ENCODE assay signal across 8 cellular contexts in the genomic region with DNA sequence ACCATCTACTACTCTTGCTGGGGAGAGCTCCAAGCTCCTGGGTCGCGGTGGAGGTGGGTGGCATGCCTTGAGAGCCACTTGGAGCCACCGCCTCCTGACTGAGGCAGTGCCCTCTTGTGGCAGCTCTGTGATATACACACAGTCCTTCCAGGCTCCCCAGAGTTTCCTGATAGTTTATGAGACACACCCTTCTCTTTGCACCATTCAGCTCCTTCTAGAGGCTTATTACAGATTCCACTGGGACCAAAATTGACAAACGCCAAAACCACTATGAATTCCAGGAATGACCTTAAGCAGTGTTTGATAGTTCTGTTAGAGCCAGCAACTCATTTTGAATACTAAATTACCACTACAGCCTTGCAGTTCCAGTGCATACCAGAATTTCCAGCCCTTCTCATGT.
DNase-seq lines count a peak whose midpoint lies in the region; ATAC-seq and TF ChIP-seq lines count a peak whose summit lies in the region.

No MANE protein-coding gene starts in this region.

- ATAC-seq in HG03045 (IDR thresholded peaks at IDR 0.05; ENCODE audit: unreplicated experiment): peak; percentile 68

- no peaks in the 10 kb centered on the region for H3K9me3 ChIP-seq in BE2C

- in situ Hi-C loops in GM13977 (cut with MboI; ENCODE audit: low pct_unique_long_range_greater_than_20kb, low sequenced_read_pairs, unreplicated experiment): no loop called here

- H3K36me3 ChIP-seq in BE2C: no peaks in the 10 kb centered on the region

- H3K27me3 ChIP-seq in BE2C: no peaks in the 10 kb centered on the region

- no peaks in the 10 kb centered on the region for H3K4me1 ChIP-seq in BE2C

- no peak overlapping the region for H3K4me3 ChIP-seq in BE2C (ENCODE audit: low read depth, low read length)

- TF ChIP-seq CTCF in BE2C (IDR thresholded peaks at IDR 0.05; ENCODE audit: low read depth, low read length) (peak; percentile 61), GM13977 (IDR thresholded peaks at IDR 0.05; ENCODE audit: extremely low read depth, insufficient read depth, missing control alignments) (peak; percentile 74)

- DNase-seq in BE2C (peak; percentile 26), GM13977 (ENCODE audit: low spot score) (peak; percentile 61), NCI-H345 (lab: John Stamatoyannopoulos, UW) (peak; percentile 41), activated T-cell treated with anti-CD3 and anti-CD28 coated beads for 48 hours (ENCODE audit: low read depth) (peak; percentile 29), globus pallidus (ENCODE audit: low spot score) (peak; percentile 67), renal cortical epithelial cell (ENCODE audit: low read depth) (peak; percentile 36)
- DNase-seq in effector CD4-positive, alpha-beta T cell: no peak
